ENCODE assay signal across 1 cellular context in genomic region chr7:77989981-77990566, GRCh38.
A peak's percentile ranks its signal among the peaks of the same experiment; 100 is the strongest.
TF ChIP-seq lines count a peak whose summit lies in the region.

No MANE protein-coding gene starts in this region.

TF ChIP-seq in K562, 482 proteins besides CTCF, POLR2A, EP300 and RAD21 (continued from another document and continues in another):
- no peak for TF ChIP-seq PRDM10 (IDR thresholded peaks at IDR 0.05; ENCODE audit: partially characterized antibody)
- no peak; the same call in 1 of the 2 replicates for TF ChIP-seq NR2C2 (CRISPR knock-in tag; IDR thresholded peaks at IDR 0.05)
- TF ChIP-seq NR2C2 (tag; IDR thresholded peaks at IDR 0.05) = peak; percentile 62
- TF ChIP-seq, protein P1, sequence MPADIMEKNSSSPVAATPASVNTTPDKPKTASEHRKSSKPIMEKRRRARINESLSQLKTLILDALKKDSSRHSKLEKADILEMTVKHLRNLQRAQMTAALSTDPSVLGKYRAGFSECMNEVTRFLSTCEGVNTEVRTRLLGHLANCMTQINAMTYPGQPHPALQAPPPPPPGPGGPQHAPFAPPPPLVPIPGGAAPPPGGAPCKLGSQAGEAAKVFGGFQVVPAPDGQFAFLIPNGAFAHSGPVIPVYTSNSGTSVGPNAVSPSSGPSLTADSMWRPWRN (IDR thresholded peaks at IDR 0.05; ENCODE audit: low read depth) = peak; percentile 52; the same call in 1 of the 2 replicates
- no peak for TF ChIP-seq ZNF717 (CRISPR knock-in tag; IDR thresholded peaks at IDR 0.05)
- no peak for TF ChIP-seq ZNF561 (CRISPR knock-in tag; conservative IDR thresholded peaks at IDR 0.05)
- no peak for TF ChIP-seq PHB2 (IDR thresholded peaks at IDR 0.05; ENCODE audit: low read depth)
- TF ChIP-seq, protein P2, sequence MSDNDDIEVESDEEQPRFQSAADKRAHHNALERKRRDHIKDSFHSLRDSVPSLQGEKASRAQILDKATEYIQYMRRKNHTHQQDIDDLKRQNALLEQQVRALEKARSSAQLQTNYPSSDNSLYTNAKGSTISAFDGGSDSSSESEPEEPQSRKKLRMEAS (CRISPR knock-in tag; IDR thresholded peaks at IDR 0.05) = no peak
- no peak for TF ChIP-seq KDM4B (IDR thresholded peaks at IDR 0.05; ENCODE audit: borderline replicate concordance in 2 of 2, low read depth in 1 of 2)
- TF ChIP-seq, protein P3, sequence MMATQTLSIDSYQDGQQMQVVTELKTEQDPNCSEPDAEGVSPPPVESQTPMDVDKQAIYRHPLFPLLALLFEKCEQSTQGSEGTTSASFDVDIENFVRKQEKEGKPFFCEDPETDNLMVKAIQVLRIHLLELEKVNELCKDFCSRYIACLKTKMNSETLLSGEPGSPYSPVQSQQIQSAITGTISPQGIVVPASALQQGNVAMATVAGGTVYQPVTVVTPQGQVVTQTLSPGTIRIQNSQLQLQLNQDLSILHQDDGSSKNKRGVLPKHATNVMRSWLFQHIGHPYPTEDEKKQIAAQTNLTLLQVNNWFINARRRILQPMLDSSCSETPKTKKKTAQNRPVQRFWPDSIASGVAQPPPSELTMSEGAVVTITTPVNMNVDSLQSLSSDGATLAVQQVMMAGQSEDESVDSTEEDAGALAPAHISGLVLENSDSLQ (IDR thresholded peaks at IDR 0.05) = no peak
- TF ChIP-seq NR2F6 (CRISPR knock-in tag; IDR thresholded peaks at IDR 0.05) = no peak
- no peak for TF ChIP-seq ZNF609 (CRISPR knock-in tag; IDR thresholded peaks at IDR 0.05; ENCODE audit: borderline replicate concordance)
- TF ChIP-seq THRA (IDR thresholded peaks at IDR 0.05) = no peak
- TF ChIP-seq THRB (CRISPR knock-in tag; conservative IDR thresholded peaks at IDR 0.05) = peak; percentile 73
- TF ChIP-seq ZNF384 (IDR thresholded peaks at IDR 0.05; ENCODE audit: low read depth, low read length) = no peak
- no peak for TF ChIP-seq ZC3H4 (CRISPR knock-in tag; IDR thresholded peaks at IDR 0.05; ENCODE audit: borderline replicate concordance)
- TF ChIP-seq ADNP (tag; IDR thresholded peaks at IDR 0.05) = no peak
- TF ChIP-seq CCAR2 (IDR thresholded peaks at IDR 0.05; ENCODE audit: low read depth, low read length) = no peak
- TF ChIP-seq ASH1L (IDR thresholded peaks at IDR 0.05; ENCODE audit: borderline replicate concordance, low read depth, partially characterized antibody) = no peak
- no peak for TF ChIP-seq CBX8 (IDR thresholded peaks at IDR 0.05; ENCODE audit: borderline replicate concordance, extremely low read depth, low read depth, low read length, poor library complexity, severe bottlenecking)
- no peak for TF ChIP-seq ZNF324 (CRISPR knock-in tag; IDR thresholded peaks at IDR 0.05)
- TF ChIP-seq TFAM (CRISPR knock-in tag; conservative IDR thresholded peaks at IDR 0.05) = no peak
- TF ChIP-seq TBL1XR1 (IDR thresholded peaks at IDR 0.05; ENCODE audit: low read length in 2 of 2) = no peak
- peak; percentile 96 for TF ChIP-seq EHMT2 (IDR thresholded peaks at IDR 0.05)
- TF ChIP-seq SRSF3 (IDR thresholded peaks at IDR 0.05; ENCODE audit: insufficient read depth, low read length) = no peak
- TF ChIP-seq, protein P4, sequence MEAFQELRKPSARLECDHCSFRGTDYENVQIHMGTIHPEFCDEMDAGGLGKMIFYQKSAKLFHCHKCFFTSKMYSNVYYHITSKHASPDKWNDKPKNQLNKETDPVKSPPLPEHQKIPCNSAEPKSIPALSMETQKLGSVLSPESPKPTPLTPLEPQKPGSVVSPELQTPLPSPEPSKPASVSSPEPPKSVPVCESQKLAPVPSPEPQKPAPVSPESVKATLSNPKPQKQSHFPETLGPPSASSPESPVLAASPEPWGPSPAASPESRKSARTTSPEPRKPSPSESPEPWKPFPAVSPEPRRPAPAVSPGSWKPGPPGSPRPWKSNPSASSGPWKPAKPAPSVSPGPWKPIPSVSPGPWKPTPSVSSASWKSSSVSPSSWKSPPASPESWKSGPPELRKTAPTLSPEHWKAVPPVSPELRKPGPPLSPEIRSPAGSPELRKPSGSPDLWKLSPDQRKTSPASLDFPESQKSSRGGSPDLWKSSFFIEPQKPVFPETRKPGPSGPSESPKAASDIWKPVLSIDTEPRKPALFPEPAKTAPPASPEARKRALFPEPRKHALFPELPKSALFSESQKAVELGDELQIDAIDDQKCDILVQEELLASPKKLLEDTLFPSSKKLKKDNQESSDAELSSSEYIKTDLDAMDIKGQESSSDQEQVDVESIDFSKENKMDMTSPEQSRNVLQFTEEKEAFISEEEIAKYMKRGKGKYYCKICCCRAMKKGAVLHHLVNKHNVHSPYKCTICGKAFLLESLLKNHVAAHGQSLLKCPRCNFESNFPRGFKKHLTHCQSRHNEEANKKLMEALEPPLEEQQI (IDR thresholded peaks at IDR 0.05) = peak; percentile 77
- TF ChIP-seq POLR2AphosphoS2 (IDR thresholded peaks at IDR 0.05; ENCODE audit: low read length) = no peak
- no peak for TF ChIP-seq XRCC4 (IDR thresholded peaks at IDR 0.05; ENCODE audit: extremely low read depth, insufficient read depth, insufficient read length)
- TF ChIP-seq PTTG1 (tag; IDR thresholded peaks at IDR 0.05; ENCODE audit: low read depth) = peak; percentile 13; the same call in 1 of the 2 replicates
- peak; percentile 83 for TF ChIP-seq CREB3 (tag; conservative IDR thresholded peaks at IDR 0.05; ENCODE audit: low read depth)
- TF ChIP-seq GTF3C2 (IDR thresholded peaks at IDR 0.05; ENCODE audit: borderline replicate concordance, extremely low read depth, insufficient read length) = no peak
- peak; percentile 74; the same call in 1 of the 2 replicates for TF ChIP-seq ZBTB17 (CRISPR knock-in tag; IDR thresholded peaks at IDR 0.05)
- TF ChIP-seq NFE2L1 (tag; IDR thresholded peaks at IDR 0.05; ENCODE audit: borderline replicate concordance, low read depth) = peak; percentile 75
- TF ChIP-seq ZNF644 (tag; IDR thresholded peaks at IDR 0.05; ENCODE audit: low read depth) = peak; percentile 89
- no peak for TF ChIP-seq BCOR (IDR thresholded peaks at IDR 0.05)
- peak in 1 of 2 experiments; percentile 36; a peak in 1 of 4 replicates for TF ChIP-seq TEAD1 (CRISPR knock-in tag; IDR thresholded peaks at IDR 0.05)
- no peak for TF ChIP-seq KAT8 (IDR thresholded peaks at IDR 0.05; ENCODE audit: low read depth)
- TF ChIP-seq SREBF1 (IDR thresholded peaks at IDR 0.05; ENCODE audit: borderline replicate concordance, low read depth, low read length) = no peak
- no peak for TF ChIP-seq RUNX1 (IDR thresholded peaks at IDR 0.05; ENCODE audit: low read depth)
- TF ChIP-seq KHSRP (IDR thresholded peaks at IDR 0.05) = no peak
- no peak for TF ChIP-seq MCM3 (IDR thresholded peaks at IDR 0.05)
